17 cellular contexts compared by ENCODE assay signal in genomic region chr9:117021881-117022280, GRCh38.
DNase-seq lines count a peak whose midpoint lies in the region; ATAC-seq and TF ChIP-seq lines count a peak whose summit lies in the region.
"Had no signal": no experiment of that assay in that cellular context is flagged by ENCODE, and none has a peak within 500 bp of the region (broad histone marks: within the 10 kb centered on the region; RNA-seq: fewer than 3 reads in every experiment).

No MANE protein-coding gene starts in this region.

- POLR2A ChIA-PET in SK-N-SH (lab: Yijun Ruan, JAX) (no interaction called here), WTC11 (lab: Charles Lee) (no interaction called here)
- POLR2A ChIA-PET in CD4-positive, alpha-beta T cell (lab: Charles Lee) = no interaction called here

- H3K4ac ChIP-seq in mesenchymal stem cell (ENCODE audit: low read depth in 1 of 2, low read length in 2 of 2) = no peak overlapping the region

- no peak overlapping the region for H3K18ac ChIP-seq in mesenchymal stem cell (ENCODE audit: low read depth in 1 of 2, low read length in 2 of 2)

- no peak overlapping the region for H2BK15ac ChIP-seq in mesenchymal stem cell (ENCODE audit: low read depth, poor library complexity, severe bottlenecking)

- no peaks in the 10 kb centered on the region for H4K20me1 ChIP-seq in SK-N-SH (ENCODE audit: insufficient read depth)
- H4K20me1 ChIP-seq: BLaER1 treated with 17β-estradiol and CSF1 and Interleukin-3, amounts not matched to agents 10 nM and 100 nM had no signal

- TF ChIP-seq EP300 in SK-N-SH (IDR thresholded peaks at IDR 0.05; ENCODE audit: borderline replicate concordance in 1 of 2, low read depth in 1 of 2, low read length in 1 of 2) = no peak

- H3K9me2 ChIP-seq in SK-N-SH = no peaks in the 10 kb centered on the region

- H4K8ac ChIP-seq in mesenchymal stem cell (ENCODE audit: low read length) = no peak overlapping the region

- no peaks in the 10 kb centered on the region for H3K27me3 Mint-ChIP-seq in WTC11 (ENCODE audit: low read depth)
- no peaks in the 10 kb centered on the region for H3K27me3 Mint-ChIP-seq in CD4-positive, alpha-beta T cell

- H2BK12ac ChIP-seq in mesenchymal stem cell (ENCODE audit: low read length in 2 of 2) = no peak overlapping the region

- no peak for DNase-seq in SK-N-SH
- peak; percentile 63 for DNase-seq in NCI-H69 (lab: John Stamatoyannopoulos, UW)
- no peak for DNase-seq in WTC11 (ENCODE audit: low spot score)
- DNase-seq in mesenchymal stem cell = peak; percentile 3
- DNase-seq in NCI-H446 treated with DMSO at 0.1 percent for 48 hours (lab: John Stamatoyannopoulos, UW) = no peak
- no peak for DNase-seq in CD4-positive, alpha-beta T cell
- DNase-seq in Ammon's horn (ENCODE audit: low spot score) = no peak
- DNase-seq: 8988T, DMS 273 treated with DMSO at 0.1 percent for 48 hours, GF-D8, GOT3, MG63, NCI-H1092, SIG-M5 had no signal

- H2BK5ac ChIP-seq in mesenchymal stem cell (ENCODE audit: low read depth, low read length, poor library complexity, severe bottlenecking) = no peak overlapping the region

- TF ChIP-seq CTCF in SK-N-SH (IDR thresholded peaks at IDR 0.05) (no peak), WTC11 (IDR thresholded peaks at IDR 0.05) (no peak)
- no peak for TF ChIP-seq CTCF in CD4-positive, alpha-beta T cell (IDR thresholded peaks at IDR 0.05)

- no peaks in the 10 kb centered on the region for H3F3A ChIP-seq in SK-N-SH (replicated peaks; ENCODE audit: insufficient read depth)

- H3K27ac ChIP-seq in SK-N-SH (ENCODE audit: low read depth in 2 of 2, low read length in 1 of 2) = no peak overlapping the region
- H3K27ac ChIP-seq in mesenchymal stem cell (ENCODE audit: low read length, poor library complexity, severe bottlenecking) = no peak overlapping the region
- no peak overlapping the region for H3K27ac ChIP-seq in CD4-positive, alpha-beta T cell (ENCODE audit: low read depth, low read length)
- H3K27ac ChIP-seq: BLaER1 treated with 17β-estradiol and CSF1 and Interleukin-3, amounts not matched to agents 10 nM and 100 nM; KMS-11 had no signal

- no peak overlapping the region for H3K4me3 ChIP-seq in SK-N-SH (ENCODE audit: low read depth in 2 of 2, low read length in 1 of 2)
- no peak overlapping the region for H3K4me3 ChIP-seq in mesenchymal stem cell (ENCODE audit: insufficient read depth in 1 of 2, low read depth in 1 of 2, low read length in 2 of 2)
- H3K4me3 ChIP-seq: BLaER1 treated with 17β-estradiol and CSF1 and Interleukin-3, amounts not matched to agents 10 nM and 100 nM; MG63 had no signal

- H2AFZ ChIP-seq in SK-N-SH (ENCODE audit: low read depth) (no peak overlapping the region), mesenchymal stem cell (ENCODE audit: low read depth, low read length) (no peak overlapping the region)

- H3K4me1 ChIP-seq in SK-N-SH (ENCODE audit: control insufficient read depth in 1 of 2, insufficient read depth in 2 of 2, low read depth in 1 of 2, low read length in 1 of 2) = peaks cover 0 to 8% of the 10 kb centered on the region in 2 experiments; a peak in 2 of 4 replicates
- no peaks in the 10 kb centered on the region for H3K4me1 ChIP-seq in mesenchymal stem cell (ENCODE audit: control insufficient read depth, insufficient read depth, low read depth, low read length)
- H3K4me1 ChIP-seq: BLaER1 treated with 17β-estradiol and CSF1 and Interleukin-3, amounts not matched to agents 10 nM and 100 nM had no signal

- H3K9me3 Mint-ChIP-seq in WTC11 = no peaks in the 10 kb centered on the region
- H3K9me3 Mint-ChIP-seq in CD4-positive, alpha-beta T cell = peaks cover 2% of the 10 kb centered on the region

- no peak overlapping the region for H3K4me3 Mint-ChIP-seq in WTC11
- H3K4me3 Mint-ChIP-seq in CD4-positive, alpha-beta T cell = no peak overlapping the region

- no peak overlapping the region for H3K14ac ChIP-seq in mesenchymal stem cell (ENCODE audit: low read length in 2 of 2)

- no peak overlapping the region for H3K27ac Mint-ChIP-seq in WTC11
- H3K27ac Mint-ChIP-seq in CD4-positive, alpha-beta T cell = no peak overlapping the region

- H3K9me3 ChIP-seq in SK-N-SH = no peaks in the 10 kb centered on the region
- no peaks in the 10 kb centered on the region for H3K9me3 ChIP-seq in mesenchymal stem cell (ENCODE audit: control insufficient read depth, low read length)
- no peaks in the 10 kb centered on the region for H3K9me3 ChIP-seq in CD4-positive, alpha-beta T cell (ENCODE audit: control insufficient read depth, low read length)
- H3K9me3 ChIP-seq: BLaER1 treated with 17β-estradiol and CSF1 and Interleukin-3, amounts not matched to agents 10 nM and 100 nM; MG63 had no signal

- H3K36me3 ChIP-seq in SK-N-SH (replicated peaks in 1 of 2; ENCODE audit: control insufficient read depth in 1 of 2, insufficient read depth in 2 of 2, low read length in 1 of 2) (no peaks in the 10 kb centered on the region), mesenchymal stem cell (ENCODE audit: control insufficient read depth in 1 of 2, insufficient read depth in 2 of 2, low read depth in 1 of 2, low read length in 2 of 2) (no peaks in the 10 kb centered on the region)
- H3K36me3 ChIP-seq: MG63 had no signal

- no peak overlapping the region for H4K91ac ChIP-seq in mesenchymal stem cell (ENCODE audit: low read length)

- no peaks in the 10 kb centered on the region for H3K36me3 Mint-ChIP-seq in WTC11
- no peaks in the 10 kb centered on the region for H3K36me3 Mint-ChIP-seq in CD4-positive, alpha-beta T cell (ENCODE audit: low read depth)

- ATAC-seq in SK-N-SH treated with all-trans-retinoic acid at 6 μM for 48 hours = no peak
- ATAC-seq in WTC11 = peak; percentile 52; the same call in 1 of the 2 replicates
- no peak for ATAC-seq in CD4-positive, alpha-beta T cell (ENCODE audit: poor library complexity)

- CTCF ChIA-PET in SK-N-SH (lab: Yijun Ruan, JAX) = interaction anchor here (0.8 to 1.0 kb wide), 3 partner anchors 9 to 68 kb away, joined by 3 to 4 read pairs (median 3); no protein-coding TSS in a partner anchor
- CTCF ChIA-PET in WTC11 (lab: Charles Lee) = interaction anchor here (1.0 to 2.0 kb wide), 5 partner anchors 14 to 390 kb away, joined by 3 to 8 read pairs (median 4); no protein-coding TSS in a partner anchor
- CTCF ChIA-PET in CD4-positive, alpha-beta T cell (lab: Charles Lee) = no interaction called here

- intact Hi-C loops in CD4-positive, alpha-beta T cell (cut with DNase I, micrococcal nuclease) = no loop called here

- WGBS in SK-N-SH (ENCODE audit: low lambda C conversion rate) = 32% methylated on average over 2 of the region's 2 CpGs
- WGBS in mesenchymal stem cell = 78% methylated on average over 2 of the region's 2 CpGs

- H3K4me2 ChIP-seq in SK-N-SH (no peak overlapping the region), mesenchymal stem cell (ENCODE audit: low read length, poor library complexity, severe bottlenecking) (no peak overlapping the region)
- H3K4me2 ChIP-seq: BLaER1 treated with 17β-estradiol and CSF1 and Interleukin-3, amounts not matched to agents 10 nM and 100 nM; KMS-11 had no signal

- H2BK120ac ChIP-seq in mesenchymal stem cell (ENCODE audit: low read depth, low read length) = no peak overlapping the region

- H3K27me3 ChIP-seq in SK-N-SH (ENCODE audit: insufficient read depth) (no peaks in the 10 kb centered on the region), mesenchymal stem cell (ENCODE audit: control insufficient read depth in 1 of 2, insufficient read depth in 1 of 2, low read length in 2 of 2) (no peaks in the 10 kb centered on the region)
- no peaks in the 10 kb centered on the region for H3K27me3 ChIP-seq in CD4-positive, alpha-beta T cell (ENCODE audit: control insufficient read depth, insufficient read depth, low read length)
- H3K27me3 ChIP-seq: BLaER1 treated with 17β-estradiol and CSF1 and Interleukin-3, amounts not matched to agents 10 nM and 100 nM; MG63 had no signal

- no peak overlapping the region for H3K9ac ChIP-seq in SK-N-SH
- H3K9ac ChIP-seq in mesenchymal stem cell (ENCODE audit: low read length) = no peak overlapping the region
- H3K9ac ChIP-seq: BLaER1 treated with 17β-estradiol and CSF1 and Interleukin-3, amounts not matched to agents 10 nM and 100 nM; KMS-11 had no signal

- H3K4me1 Mint-ChIP-seq in WTC11 = peaks cover 39% of the 10 kb centered on the region
- H3K4me1 Mint-ChIP-seq in CD4-positive, alpha-beta T cell (ENCODE audit: low read depth) = no peaks in the 10 kb centered on the region

- H3K23ac ChIP-seq in mesenchymal stem cell (ENCODE audit: low read length in 2 of 2) = no peak overlapping the region

- no peak overlapping the region for H2AK5ac ChIP-seq in mesenchymal stem cell (ENCODE audit: low read length, severe bottlenecking)

- no peaks in the 10 kb centered on the region for H3K79me2 ChIP-seq in SK-N-SH (ENCODE audit: insufficient read depth)

- peak; percentile 43 for TF ChIP-seq RAD21 in SK-N-SH (IDR thresholded peaks at IDR 0.05; ENCODE audit: low read length)

- H3K79me1 ChIP-seq in mesenchymal stem cell (replicated peaks; ENCODE audit: low read length, poor library complexity, severe bottlenecking) = no peaks in the 10 kb centered on the region

TF ChIP-seq in SK-N-SH, 30 proteins besides CTCF, POLR2A, EP300 and RAD21 (continues in another document):
- TF ChIP-seq TEAD4 (IDR thresholded peaks at IDR 0.05; ENCODE audit: borderline replicate concordance, insufficient read depth) (no peak), POLR2AphosphoS5 (IDR thresholded peaks at IDR 0.05; ENCODE audit: low read depth, low read length) (no peak)

TF ChIP-seq in SK-N-SH treated with all-trans-retinoic acid at 6 μM for 48 hours, 23 proteins besides CTCF, POLR2A, EP300 and RAD21 (continues in another document):
- no peak for TF ChIP-seq ISL1 (CRISPR knock-in tag; IDR thresholded peaks at IDR 0.05)
- no peak for TF ChIP-seq GLIS3 (CRISPR knock-in tag; IDR thresholded peaks at IDR 0.05)
- no peak for TF ChIP-seq BACH2 (CRISPR knock-in tag; IDR thresholded peaks at IDR 0.05; ENCODE audit: borderline replicate concordance)
- no peak for TF ChIP-seq ZNF565 (CRISPR knock-in tag; conservative IDR thresholded peaks at IDR 0.05; ENCODE audit: low read depth)
- no peak for TF ChIP-seq ZNF70 (CRISPR knock-in tag; IDR thresholded peaks at IDR 0.05)
- TF ChIP-seq CSDC2 (CRISPR knock-in tag; IDR thresholded peaks at IDR 0.05) = no peak
- TF ChIP-seq OSR1 (CRISPR knock-in tag; IDR thresholded peaks at IDR 0.05) = no peak
- no peak for TF ChIP-seq PPARA (CRISPR knock-in tag; IDR thresholded peaks at IDR 0.05; ENCODE audit: borderline replicate concordance)

TF ChIP-seq in WTC11, 78 proteins besides CTCF, POLR2A, EP300 and RAD21 (continues in another document):
- TF ChIP-seq ZNF317 (CRISPR knock-in tag; IDR thresholded peaks at IDR 0.05; ENCODE audit: borderline replicate concordance, low read depth) (no peak), FOXK1 (CRISPR knock-in tag; IDR thresholded peaks at IDR 0.05) (no peak), ZMAT4 (CRISPR knock-in tag; IDR thresholded peaks at IDR 0.05) (no peak), GRHL2 (CRISPR knock-in tag; IDR thresholded peaks at IDR 0.05; ENCODE audit: insufficient replicate concordance, severe bottlenecking) (no peak)

Comparison
In these comparisons a context has a peak if more than half of its experiments do, and no peak if none do; other contexts are left out.
1. DNase-seq: peak in NCI-H69 (single experiment) and mesenchymal stem cell (single experiment); none in SK-N-SH (single experiment), WTC11 (single experiment), NCI-H446 treated with DMSO at 0.1 percent for 48 hours (single experiment), CD4-positive, alpha-beta T cell (0 of 10) and Ammon's horn (single experiment).